In genomic region chr17:81295031-81295677, GRCh38 we compare ENCODE assay signal across 1 cellular context.
TF ChIP-seq lines count a peak whose summit lies in the region.

SLC38A10 (minus strand) TSS chr17:81295307; CDS start chr17:81294921, 386 bp downstream.

TF ChIP-seq in GM12878, 131 proteins besides CTCF, POLR2A, EP300 and RAD21 (continued from another document and continues in another):
- TF ChIP-seq IKZF1 (conservative IDR thresholded peaks at IDR 0.05): peak; percentile 66
- peak; percentile 78 for TF ChIP-seq SP1 (IDR thresholded peaks at IDR 0.05; ENCODE audit: low read depth, low read length)
- TF ChIP-seq FOXK2 (IDR thresholded peaks at IDR 0.05): no peak
- no peak for TF ChIP-seq ATF2 (IDR thresholded peaks at IDR 0.05; ENCODE audit: low read length)
- peak; percentile 38; the same call in 1 of the 2 replicates for TF ChIP-seq TCF3 (IDR thresholded peaks at IDR 0.05; ENCODE audit: borderline replicate concordance, insufficient read depth, low read depth, low read length)
- TF ChIP-seq TCF7 (IDR thresholded peaks at IDR 0.05; ENCODE audit: borderline replicate concordance): no peak
- no peak for TF ChIP-seq E2F4 (IDR thresholded peaks at IDR 0.05; ENCODE audit: low read depth, low read length)
- 0 out of 2 replicates have a peak, but pooled peaks have one; percentile 40 for TF ChIP-seq TCF12 (IDR thresholded peaks at IDR 0.05; ENCODE audit: low read depth, low read length)
- TF ChIP-seq ZBTB11 (CRISPR knock-in tag; IDR thresholded peaks at IDR 0.05): no peak
- TF ChIP-seq CHD2 (IDR thresholded peaks at IDR 0.05; ENCODE audit: borderline replicate concordance, low read depth, low read length): 0 out of 2 replicates have a peak, but pooled peaks have one; percentile 51
- no peak for TF ChIP-seq IRF3 (IDR thresholded peaks at IDR 0.05)
- no peak for TF ChIP-seq RELA (IDR thresholded peaks at IDR 0.05; ENCODE audit: borderline replicate concordance, partially characterized antibody)
- no peak for TF ChIP-seq KDM1A (IDR thresholded peaks at IDR 0.05; ENCODE audit: borderline replicate concordance)
- 0 out of 2 replicates have a peak, but pooled peaks have one; percentile 40 for TF ChIP-seq NBN (IDR thresholded peaks at IDR 0.05)
- no peak for TF ChIP-seq RBBP5 (conservative IDR thresholded peaks at IDR 0.05)
- no peak for TF ChIP-seq EED (IDR thresholded peaks at IDR 0.05; ENCODE audit: low read depth)
- no peak for TF ChIP-seq MTA3 (IDR thresholded peaks at IDR 0.05; ENCODE audit: borderline replicate concordance, low read length)
- TF ChIP-seq REST (IDR thresholded peaks at IDR 0.05; ENCODE audit: low read depth, low read length): no peak
- TF ChIP-seq SKIL (IDR thresholded peaks at IDR 0.05; ENCODE audit: low read depth, poor library complexity, severe bottlenecking): no peak
- peak; percentile 35 to 36; a peak in 2 of 4 replicates for TF ChIP-seq SRF (IDR thresholded peaks at IDR 0.05; ENCODE audit: low read depth in 2 of 2, low read length in 2 of 2)
- TF ChIP-seq ATF7 (IDR thresholded peaks at IDR 0.05; ENCODE audit: low read depth): no peak
- no peak for TF ChIP-seq NFYA (IDR thresholded peaks at IDR 0.05; ENCODE audit: borderline replicate concordance, low read depth, low read length)
- no peak for TF ChIP-seq KLF5 (IDR thresholded peaks at IDR 0.05; ENCODE audit: partially characterized antibody)
- peak; percentile 78; the same call in 2 of the 3 replicates for TF ChIP-seq POU2F2 (IDR thresholded peaks at IDR 0.05; ENCODE audit: borderline replicate concordance, low read depth, low read length)
- 0 out of 2 replicates have a peak, but pooled peaks have one; percentile 22 for TF ChIP-seq ZNF24 (IDR thresholded peaks at IDR 0.05)
- peak; percentile 56; the same call in 1 of the 2 replicates for TF ChIP-seq ZNF592 (IDR thresholded peaks at IDR 0.05)
- TF ChIP-seq SMC3 (IDR thresholded peaks at IDR 0.05; ENCODE audit: borderline replicate concordance, low read length): no peak
- peak; percentile 89; the same call in 1 of the 2 replicates for TF ChIP-seq NKRF (conservative IDR thresholded peaks at IDR 0.05)
- TF ChIP-seq ZZZ3 (IDR thresholded peaks at IDR 0.05; ENCODE audit: control insufficient read depth, insufficient read length, low read depth): no peak
- TF ChIP-seq YBX1 (IDR thresholded peaks at IDR 0.05): no peak
- TF ChIP-seq SREBF2 (IDR thresholded peaks at IDR 0.05; ENCODE audit: low read length): no peak
- peak; percentile 60; the same call in 1 of the 2 replicates for TF ChIP-seq SIN3A (IDR thresholded peaks at IDR 0.05; ENCODE audit: low read depth, low read length)
- 0 out of 2 replicates have a peak, but pooled peaks have one; percentile 58 for TF ChIP-seq HDGF (IDR thresholded peaks at IDR 0.05)
- TF ChIP-seq PKNOX1 (IDR thresholded peaks at IDR 0.05): no peak
- 0 out of 2 replicates have a peak, but pooled peaks have one; percentile 32 for TF ChIP-seq MXI1 (IDR thresholded peaks at IDR 0.05; ENCODE audit: low read depth, low read length)
- no peak for TF ChIP-seq TARDBP (IDR thresholded peaks at IDR 0.05; ENCODE audit: borderline replicate concordance)
- no peak for TF ChIP-seq BRCA1 (IDR thresholded peaks at IDR 0.05; ENCODE audit: low read depth, low read length)
- TF ChIP-seq NR2C1 (IDR thresholded peaks at IDR 0.05): peak; percentile 26
